ENCODE assay signal across 8 cellular contexts in genomic region chr14:60734465-60735242, GRCh38. TPM values are rescaled to one million over a fixed set of nuclear protein-coding genes. Genes with fewer than 3 reads are reported as not detected.
DNase-seq lines count a peak whose midpoint lies in the region; ATAC-seq, FAIRE-seq and TF ChIP-seq lines count a peak whose summit lies in the region.

MNAT1 (plus strand) TSS chr14:60734761; CDS start chr14:60734863, 102 bp downstream.

- H4K20me1 ChIP-seq in H1 (replicated peaks in 1 of 2; ENCODE audit: control insufficient read depth in 1 of 2, insufficient read depth in 2 of 2, low read length in 2 of 2) = no peaks in the 10 kb centered on the region

- H3K9me3 ChIP-seq in CD4-positive, CD25-positive, alpha-beta regulatory T cell (ENCODE audit: control insufficient read depth in 2 of 2, low read length in 2 of 2) = no peaks in the 10 kb centered on the region
- no peaks in the 10 kb centered on the region for H3K9me3 ChIP-seq in H1 (ENCODE audit: insufficient read depth in 2 of 2, low read depth in 1 of 2, low read length in 1 of 2)

- H2BK20ac ChIP-seq in H1 (ENCODE audit: low read length) = no peak within 1 kb of the TSS

- peaks cover 7 to 49% of the 10 kb centered on the region in 2 experiments for H3K79me2 ChIP-seq in H1 (ENCODE audit: control insufficient read depth in 1 of 2, insufficient read depth in 2 of 2, low read length in 2 of 2)

- TF ChIP-seq CTCF in H1 (IDR thresholded peaks at IDR 0.05; ENCODE audit: control extremely low read depth in 1 of 3, insufficient read depth in 1 of 3, low read depth in 1 of 3, low read length in 3 of 3) = peak in 1 of 3 experiments; percentile 17; a peak in 1 of 4 replicates

- peak within 1 kb of the TSS; percentile 51 for H4K5ac ChIP-seq in H1 (ENCODE audit: insufficient read length, low read depth, low read length)

- H2AFZ ChIP-seq in H1 (ENCODE audit: low read length) = peak within 1 kb of the TSS; percentile 99

- peak; percentile 43 to 89 (median 73) for DNase-seq in CD4-positive, CD25-positive, alpha-beta regulatory T cell
- DNase-seq in NCI-H82 (lab: John Stamatoyannopoulos, UW) = peak; percentile 85
- DNase-seq in activated CD8-positive, alpha-beta memory T cell treated with anti-CD3 and anti-CD28 coated beads for 1 hour (ENCODE audit: extremely low read depth in 1 of 2, low read depth in 1 of 2) = peak; percentile 40 to 57
- peak in 1 of 2 experiments; percentile 92 for DNase-seq in H1 (ENCODE audit: low read depth in 1 of 2, low spot score in 2 of 2)
- DNase-seq in mesenteric fat pad (ENCODE audit: low spot score) = peak; percentile 90
- peak; percentile 59 for DNase-seq in stimulated activated CD8-positive, alpha-beta memory T cell treated with anti-CD3 and anti-CD28 coated beads, Interleukin-15, amount 100 ng/mL, for 24 hours (ENCODE audit: low read depth)

- no peak within 1 kb of the TSS for H2BK120ac ChIP-seq in H1 (replicated peaks; ENCODE audit: low read depth, low read length)

- peak within 1 kb of the TSS; percentile 99; the same call in 1 of the 2 replicates for H4K8ac ChIP-seq in H1 (ENCODE audit: extremely low read depth, insufficient read depth, low read length)

- no peak within 1 kb of the TSS for H2AK5ac ChIP-seq in H1 (ENCODE audit: low read depth, low read length)

- CTCF ChIA-PET in H1 (lab: Charles Lee; ENCODE audit: partially characterized antibody) = interaction anchor here (1.8 kb wide), 1 partner anchor 78 kb away, joined by 3 read pairs; no protein-coding TSS in a partner anchor

- peak within 1 kb of the TSS; percentile 81; the same call in 1 of the 2 replicates for H2BK12ac ChIP-seq in H1 (ENCODE audit: low read depth, low read length)

- H3K27me3 ChIP-seq in CD4-positive, CD25-positive, alpha-beta regulatory T cell (ENCODE audit: control insufficient read depth, insufficient read depth, low read length) = peaks cover 16% of the 10 kb centered on the region
- H3K27me3 ChIP-seq in H1 (replicated peaks in 1 of 4; ENCODE audit: control insufficient read depth in 3 of 4, extremely low read depth in 1 of 4, insufficient read depth in 3 of 4, low read length in 3 of 4) = no peaks in the 10 kb centered on the region

- peak within 1 kb of the TSS; percentile 96 for H3K4me3 ChIP-seq in CD4-positive, CD25-positive, alpha-beta regulatory T cell (ENCODE audit: low read depth, low read length)
- peak within 1 kb of the TSS; percentile 69 to 99 (median 92) for H3K4me3 ChIP-seq in H1 (ENCODE audit: extremely low read depth in 1 of 4, insufficient read depth in 2 of 4, low read depth in 3 of 4, low read length in 4 of 4)

- H3K79me1 ChIP-seq in H1 (ENCODE audit: low read depth, low read length) = no peaks in the 10 kb centered on the region

- H3K27ac ChIP-seq in CD4-positive, CD25-positive, alpha-beta regulatory T cell (ENCODE audit: insufficient read depth, low read length, poor library complexity, severe bottlenecking) = no peak within 1 kb of the TSS
- peak within 1 kb of the TSS; percentile 88 for H3K27ac ChIP-seq in H1 (ENCODE audit: low read depth, low read length)

- H3K9me3 Mint-ChIP-seq in CD4-positive, CD25-positive, alpha-beta regulatory T cell = peaks cover 0 to 3% (median 0%) of the 10 kb centered on the region in 7 donors

- peak within 1 kb of the TSS; percentile 45 for H3K4ac ChIP-seq in H1 (replicated peaks; ENCODE audit: insufficient read length, low read depth, low read length)

- peak within 1 kb of the TSS; percentile 76 for H4K91ac ChIP-seq in H1 (replicated peaks; ENCODE audit: insufficient read length, low read length)

- peak within 1 kb of the TSS; percentile 96 to 100 (median 98) for H3K4me3 Mint-ChIP-seq in CD4-positive, CD25-positive, alpha-beta regulatory T cell

- peak in 1 of 2 experiments; percentile 43; a peak in 3 of 4 replicates for TF ChIP-seq RAD21 in H1 (IDR thresholded peaks at IDR 0.05 in 1 of 2, conservative IDR thresholded peaks at IDR 0.05 in 1 of 2; ENCODE audit: low read depth in 2 of 2, low read length in 2 of 2)

- ATAC-seq in CD4-positive, CD25-positive, alpha-beta regulatory T cell (ENCODE audit: low read depth in 2 of 2) = peak; percentile 81 to 85
- ATAC-seq in GM19395 (IDR thresholded peaks at IDR 0.05; ENCODE audit: unreplicated experiment) = peak; percentile 96
- peak; percentile 90 for ATAC-seq in HG03565 (IDR thresholded peaks at IDR 0.05; ENCODE audit: unreplicated experiment)

- TF ChIP-seq EP300 in H1 (IDR thresholded peaks at IDR 0.05; ENCODE audit: borderline replicate concordance in 1 of 2, low read depth in 2 of 2, low read length in 2 of 2) = 0 out of 3 replicates have a peak, but pooled peaks of 1 of the 2 experiments have one; percentile 71

- peaks cover 5% of the 10 kb centered on the region for H3K23me2 ChIP-seq in H1 (ENCODE audit: low read depth, low read length)

- H3K4me1 Mint-ChIP-seq in CD4-positive, CD25-positive, alpha-beta regulatory T cell = peaks cover 19 to 38% (median 26%) of the 10 kb centered on the region in 4 donors

- FAIRE-seq in H1 (lab: Jason Lieb, UNC) = peak; percentile 36

- 6% methylated on average over 33 of the region's 33 CpGs; no CpG with 5 or more reads in 1 of the 2 experiments for WGBS in H1 (ENCODE audit: extremely low coverage in 1 of 2, insufficient coverage in 1 of 2, insufficient read length in 1 of 2, insufficient replicate concordance in 2 of 2, low coverage in 1 of 2, low lambda C conversion rate in 2 of 2, missing lambda C conversion rate in 1 of 2), 2 experiments

- POLR2A ChIA-PET in H1 (lab: Charles Lee; ENCODE audit: partially characterized antibody) = interaction anchor here (3.7 kb wide), 1 partner anchor 12 kb away, joined by 21 read pairs; the partner anchor contains the start of gene SIX4

- no peak within 1 kb of the TSS for H3K23ac ChIP-seq in H1 (ENCODE audit: insufficient read length)

- peak within 1 kb of the TSS; percentile 91 for H2BK5ac ChIP-seq in H1 (ENCODE audit: low read depth, low read length)

- H3K56ac ChIP-seq in H1 (replicated peaks; ENCODE audit: insufficient read length, low read depth, low read length) = peak within 1 kb of the TSS; percentile 42

- peaks cover 20% of the 10 kb centered on the region for H3K4me1 ChIP-seq in CD4-positive, CD25-positive, alpha-beta regulatory T cell (ENCODE audit: control insufficient read depth, insufficient read depth, low read length, poor library complexity, severe bottlenecking)
- H3K4me1 ChIP-seq in H1 (replicated peaks in 1 of 4; ENCODE audit: control insufficient read depth in 3 of 4, insufficient read depth in 4 of 4, low read length in 3 of 4) = no peaks in the 10 kb centered on the region; a peak in 3 of 7 replicates

- peak within 1 kb of the TSS; percentile 93 for H3K18ac ChIP-seq in H1 (ENCODE audit: extremely low read depth, low read length)

- peak within 1 kb of the TSS; percentile 62 to 93 (median 87) for H3K9ac ChIP-seq in H1 (replicated peaks in 1 of 4; ENCODE audit: extremely low read depth in 1 of 4, low read depth in 3 of 4, low read length in 3 of 4)

- no peak within 1 kb of the TSS for H2BK15ac ChIP-seq in H1 (ENCODE audit: low read length)

- H3K36me3 Mint-ChIP-seq in CD4-positive, CD25-positive, alpha-beta regulatory T cell = no peaks in the 10 kb centered on the region

- H3K14ac ChIP-seq in H1 (ENCODE audit: insufficient read length) = no peak within 1 kb of the TSS

- H3K4me2 ChIP-seq in H1 (ENCODE audit: insufficient read depth in 1 of 2, low read depth in 2 of 2, low read length in 2 of 2) = peak within 1 kb of the TSS; percentile 81 to 96

- peak; percentile 72 to 95 for TF ChIP-seq POLR2A in H1 (IDR thresholded peaks at IDR 0.05; ENCODE audit: control extremely low read depth in 1 of 2, low read depth in 2 of 2, low read length in 2 of 2)

- peaks cover 35% of the 10 kb centered on the region for H3K27me3 Mint-ChIP-seq in CD4-positive, CD25-positive, alpha-beta regulatory T cell

- H3K36me3 ChIP-seq in CD4-positive, CD25-positive, alpha-beta regulatory T cell (ENCODE audit: control insufficient read depth, insufficient read depth, low read length) = no peaks in the 10 kb centered on the region
- no peaks in the 10 kb centered on the region for H3K36me3 ChIP-seq in H1 (ENCODE audit: control insufficient read depth in 2 of 4, insufficient read depth in 4 of 4, low read length in 3 of 4)

- peak within 1 kb of the TSS; percentile 92 to 98 (median 96) for H3K27ac Mint-ChIP-seq in CD4-positive, CD25-positive, alpha-beta regulatory T cell

TF ChIP-seq in H1, 55 proteins besides CTCF, POLR2A, EP300 and RAD21 (continues in another document):
- TF ChIP-seq PHF8 (conservative IDR thresholded peaks at IDR 0.05; ENCODE audit: low read depth, low read length) (peak; percentile 89), SRF (IDR thresholded peaks at IDR 0.05; ENCODE audit: low read depth, low read length) (0 out of 2 replicates have a peak, but pooled peaks have one; percentile 41), E2F6 (IDR thresholded peaks at IDR 0.05) (peak; percentile 77), TAF7 (optimal IDR thresholded peaks at IDR 0.05; ENCODE audit: borderline replicate concordance, low read depth, low read length) (peak; percentile 93), CTBP2 (IDR thresholded peaks at IDR 0.05; ENCODE audit: borderline replicate concordance, insufficient read depth, insufficient read length, low read length) (peak; percentile 60), JUN (IDR thresholded peaks at IDR 0.05; ENCODE audit: low read depth, low read length) (no peak)

RNA-seq across cellular contexts. Expression of gene MNAT1, which starts in this region (rescaled TPM):
- 17.0 TPM for total RNA-seq in CD4-positive, CD25-positive, alpha-beta regulatory T cell
- 10 to 100 TPM; 12.6 to 22.0 (median 14.5) TPM for polyA plus RNA-seq in CD4-positive, CD25-positive, alpha-beta regulatory T cell
- 52.0 and 52.1 TPM in 2 replicates for total RNA-seq in H1 (2021; fragmentation: NEBNext Ultra II Directional; extraction: Animal tissue kit (Norgen Biotek cat#: 25700))
- polyA plus RNA-seq in H1 (2011; rRNA removed) = 19.1 and 34.7 TPM in 2 replicates
- 30.4 TPM for polyA plus RNA-seq in H1 (2011; cell fraction: cytosol; rRNA removed)
- polyA plus RNA-seq in H1 (2011; cell fraction: nucleus; rRNA removed) = 15.5 TPM
- polyA plus RNA-seq in H1 (2012, experiment 1 of 2) = 28.1 to 35.5 TPM (median 31.2 TPM) in 4 replicates
- polyA plus RNA-seq in H1 (2012, experiment 2 of 2) = 2.4 TPM
- 49.7 TPM for polyA plus RNA-seq in H1 (2013, experiment 1 of 2)
- 51.1 TPM for polyA plus RNA-seq in H1 (2013, experiment 2 of 2)
- polyA minus RNA-seq in H1 (2011; rRNA and poly(A)+ RNA removed) = 35.8 and 47.3 TPM in 2 replicates
- polyA minus RNA-seq in H1 (2011; cell fraction: cytosol; rRNA and poly(A)+ RNA removed) = 16.8 TPM
- 60.9 TPM for polyA minus RNA-seq in H1 (2011; cell fraction: nucleus; rRNA and poly(A)+ RNA removed)
- 31.8 TPM for total RNA-seq in mesenteric fat pad
